Comparison of ENCODE assay signal across 18 cellular contexts in the genomic region with DNA sequence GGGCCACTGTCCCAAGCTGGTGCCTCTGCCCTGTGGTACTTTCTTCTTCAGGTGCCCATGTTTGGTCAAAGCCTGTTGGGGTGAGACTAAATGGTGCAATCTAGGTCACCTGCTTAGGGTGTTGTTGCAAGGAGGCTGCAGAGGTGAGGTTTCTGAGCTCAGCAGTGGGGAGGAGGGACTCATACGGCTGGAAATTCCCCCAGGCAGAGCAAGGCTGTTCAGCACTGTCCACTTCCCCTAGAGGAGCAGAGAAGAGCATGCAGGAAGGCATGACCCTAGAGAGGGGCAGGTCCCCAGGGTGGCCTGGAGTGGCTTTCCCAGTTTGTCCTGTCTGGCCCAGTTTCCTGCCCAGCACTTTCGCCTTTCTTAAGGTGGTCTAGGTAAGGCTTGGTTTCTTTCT.
A peak's percentile ranks its signal among the peaks of the same experiment; 100 is the strongest.
DNase-seq lines count a peak whose midpoint lies in the region; ATAC-seq and TF ChIP-seq lines count a peak whose summit lies in the region.
"Had no signal": no experiment of that assay in that cellular context is flagged by ENCODE, and none has a peak within 500 bp of the region (broad histone marks: within the 10 kb centered on the region; RNA-seq: fewer than 3 reads in every experiment).

No MANE protein-coding gene starts in this region.

- no peaks in the 10 kb centered on the region for H3K9me3 Mint-ChIP-seq in CD8-positive, alpha-beta T cell
- H3K9me3 Mint-ChIP-seq in effector memory CD8-positive, alpha-beta T cell = no peaks in the 10 kb centered on the region
- no peaks in the 10 kb centered on the region for H3K9me3 Mint-ChIP-seq in natural killer cell
- H3K9me3 Mint-ChIP-seq: CD4-positive, CD25-positive, alpha-beta regulatory T cell; H9 had no signal

- no peaks in the 10 kb centered on the region for H3K27me3 Mint-ChIP-seq in CD8-positive, alpha-beta T cell (ENCODE audit: low read depth)
- H3K27me3 Mint-ChIP-seq in effector memory CD8-positive, alpha-beta T cell = peaks cover 6 to 7% of the 10 kb centered on the region in 2 donors
- no peaks in the 10 kb centered on the region for H3K27me3 Mint-ChIP-seq in natural killer cell (ENCODE audit: low read depth in 2 of 2)

- no peaks in the 10 kb centered on the region for H3K27me3 ChIP-seq in CD8-positive, alpha-beta T cell (ENCODE audit: insufficient read depth, low read length)

- no peak for DNase-seq in CD8-positive, alpha-beta T cell
- DNase-seq in effector memory CD8-positive, alpha-beta T cell = peak in 2 of 3 experiments; percentile 28 to 29
- DNase-seq in natural killer cell (no peak), 8988T (no peak), NCI-H187 (lab: John Stamatoyannopoulos, UW) (no peak)
- DNase-seq: ACHN; CD4-positive, CD25-positive, alpha-beta regulatory T cell; DND-41; GDM1; H9; MV-4-11; NCI-H1417 treated with DMSO at 0.1 percent for 48 hours; NCI-H2081; NCI-H524 had no signal

- intact Hi-C loops in CD8-positive, alpha-beta T cell (cut with DNase I, micrococcal nuclease) = no loop called here
- intact Hi-C loops in natural killer cell (cut with micrococcal nuclease) = no loop called here

- H3K36me3 Mint-ChIP-seq in CD8-positive, alpha-beta T cell = no peaks in the 10 kb centered on the region
- H3K36me3 Mint-ChIP-seq in effector memory CD8-positive, alpha-beta T cell (ENCODE audit: insufficient read depth) = no peaks in the 10 kb centered on the region
- H3K36me3 Mint-ChIP-seq in natural killer cell = no peaks in the 10 kb centered on the region
- H3K36me3 Mint-ChIP-seq: CD4-positive, CD25-positive, alpha-beta regulatory T cell had no signal

- no peak for TF ChIP-seq CTCF in CD8-positive, alpha-beta T cell (IDR thresholded peaks at IDR 0.05)
- TF ChIP-seq CTCF in GM12872 (IDR thresholded peaks at IDR 0.05; ENCODE audit: insufficient read depth, low read depth, low read length) = 0 out of 3 replicates have a peak, but pooled peaks have one; percentile 8
- no peak for TF ChIP-seq CTCF in natural killer cell (IDR thresholded peaks at IDR 0.05)

- H3K4me1 ChIP-seq in CD8-positive, alpha-beta T cell (ENCODE audit: insufficient read depth, low read length) = no peaks in the 10 kb centered on the region

- no peak overlapping the region for H3K27ac Mint-ChIP-seq in CD8-positive, alpha-beta T cell
- H3K27ac Mint-ChIP-seq in effector memory CD8-positive, alpha-beta T cell = peak overlapping the region in 1 of 2 donors; percentile 80
- no peak overlapping the region for H3K27ac Mint-ChIP-seq in natural killer cell
- H3K27ac Mint-ChIP-seq: CD4-positive, CD25-positive, alpha-beta regulatory T cell; H9; IgD-negative memory B cell had no signal

- CTCF ChIA-PET in CD8-positive, alpha-beta T cell (lab: Charles Lee) = no interaction called here

- H3K4me3 Mint-ChIP-seq in CD8-positive, alpha-beta T cell = no peak overlapping the region
- peak overlapping the region in 1 of 2 donors; percentile 38 for H3K4me3 Mint-ChIP-seq in effector memory CD8-positive, alpha-beta T cell
- no peak overlapping the region for H3K4me3 Mint-ChIP-seq in natural killer cell
- H3K4me3 Mint-ChIP-seq: H9, IgD-negative memory B cell had no signal

- peak; percentile 57 for ATAC-seq in CD8-positive, alpha-beta T cell
- ATAC-seq in effector memory CD8-positive, alpha-beta T cell (replicated peaks) = peak; percentile 98
- ATAC-seq in natural killer cell (peak; percentile 37 to 92 (median 89)), GM19324 (IDR thresholded peaks at IDR 0.05; ENCODE audit: low FRiP score, unreplicated experiment) (no peak)

- no peak overlapping the region for H3K27ac ChIP-seq in CD8-positive, alpha-beta T cell (ENCODE audit: low read depth, low read length)
- H3K27ac ChIP-seq: RWPE1 had no signal

- H3K4me1 Mint-ChIP-seq in CD8-positive, alpha-beta T cell (ENCODE audit: low read depth) = no peaks in the 10 kb centered on the region
- H3K4me1 Mint-ChIP-seq in effector memory CD8-positive, alpha-beta T cell (ENCODE audit: low read depth in 2 of 2) = peaks cover 0 to 7% of the 10 kb centered on the region in 2 donors
- H3K4me1 Mint-ChIP-seq in natural killer cell = peaks cover 4% of the 10 kb centered on the region in 2 donors
- H3K4me1 Mint-ChIP-seq: CD4-positive, CD25-positive, alpha-beta regulatory T cell had no signal

- no peak overlapping the region for H3K4me3 ChIP-seq in CD8-positive, alpha-beta T cell (ENCODE audit: low read depth, low read length)

- no peaks in the 10 kb centered on the region for H3K9me3 ChIP-seq in CD8-positive, alpha-beta T cell (ENCODE audit: low read length)

- POLR2A ChIA-PET in CD8-positive, alpha-beta T cell (lab: Charles Lee) = no interaction called here

- no peaks in the 10 kb centered on the region for H3K36me3 ChIP-seq in CD8-positive, alpha-beta T cell (ENCODE audit: insufficient read depth, low read length)

Comparison
In these comparisons a context has a peak if more than half of its experiments do, and no peak if none do; other contexts are left out.
1. DNase-seq: peak in effector memory CD8-positive, alpha-beta T cell (2 of 3); none in CD8-positive, alpha-beta T cell (0 of 7), natural killer cell (single experiment), 8988T (single experiment) and NCI-H187 (0 of 2).